ENCODE assay signal across 9 cellular contexts in the genomic region with DNA sequence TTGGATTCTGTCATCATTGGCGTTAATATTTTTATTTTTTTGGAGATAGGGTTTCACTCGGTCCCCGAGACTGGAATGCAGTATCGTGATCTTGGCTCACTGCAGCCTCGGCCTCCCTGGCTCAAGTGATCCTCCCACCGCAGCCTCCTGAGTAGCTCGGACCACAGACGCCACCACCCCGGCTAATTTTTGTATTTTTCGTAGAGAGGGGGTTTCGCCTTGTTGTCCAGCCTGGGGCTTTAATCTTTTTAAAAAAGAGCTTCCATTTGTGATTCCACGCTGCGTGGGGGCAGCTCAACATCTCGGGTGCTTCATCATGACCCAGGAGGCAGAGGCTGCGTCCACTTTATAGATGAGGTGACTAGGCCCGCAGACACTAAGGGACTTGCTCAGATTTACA. TPM values are rescaled to one million over a fixed set of nuclear protein-coding genes. Genes with fewer than 3 reads are reported as not detected.
DNase-seq lines count a peak whose midpoint lies in the region; ATAC-seq, FAIRE-seq and TF ChIP-seq lines count a peak whose summit lies in the region.
"Had no signal": no experiment of that assay in that cellular context is flagged by ENCODE, and none has a peak within 500 bp of the region (broad histone marks: within the 10 kb centered on the region; RNA-seq: fewer than 3 reads in every experiment).

No MANE protein-coding gene starts in this region.

- no peak for DNase-seq in stimulated activated naive CD8-positive, alpha-beta T cell treated with anti-CD3 and anti-CD28 coated beads, Interleukin-15, Interleukin-2, amounts not matched to agents 100 U/mL and 50 U/mL, for 24 hours
- DNase-seq in astrocyte of the spinal cord (ENCODE audit: low read depth, low spot score) (no peak), mesothelial cell of epicardium (ENCODE audit: low spot score in 2 of 2, unreplicated experiment in 2 of 2) (no peak), D721Med (ENCODE audit: insufficient read length, low spot score) (no peak), cortex of kidney (lab: John Stamatoyannopoulos, UW) (no peak), DMS114 treated with DMSO at 0.1 percent for 48 hours (lab: John Stamatoyannopoulos, UW; ENCODE audit: unreplicated experiment) (no peak), NCI-H748 (lab: John Stamatoyannopoulos, UW; ENCODE audit: unreplicated experiment) (no peak)
- DNase-seq: NCI-H2107 had no signal

- no peaks in the 10 kb centered on the region for H3K9me3 Mint-ChIP-seq in stimulated activated naive CD8-positive, alpha-beta T cell treated with anti-CD3 and anti-CD28 coated beads, Interleukin-15, Interleukin-2, amounts not matched to agents 100 ng/mL and 50 ng/mL, for 24 hours
- H3K9me3 Mint-ChIP-seq in mesothelial cell of epicardium = no peaks in the 10 kb centered on the region

- H3K27ac Mint-ChIP-seq in stimulated activated naive CD8-positive, alpha-beta T cell treated with anti-CD3 and anti-CD28 coated beads, Interleukin-15, Interleukin-2, amounts not matched to agents 100 ng/mL and 50 ng/mL, for 24 hours = peak overlapping the region; percentile 99
- peak overlapping the region; percentile 59 for H3K27ac Mint-ChIP-seq in mesothelial cell of epicardium

- H3K27me3 Mint-ChIP-seq in stimulated activated naive CD8-positive, alpha-beta T cell treated with anti-CD3 and anti-CD28 coated beads, Interleukin-15, Interleukin-2, amounts not matched to agents 100 ng/mL and 50 ng/mL, for 24 hours = no peaks in the 10 kb centered on the region
- H3K27me3 Mint-ChIP-seq in mesothelial cell of epicardium (ENCODE audit: low read depth) = no peaks in the 10 kb centered on the region

- FAIRE-seq in D721Med (lab: Jason Lieb, UNC) = no peak

- H3K4me3 ChIP-seq in astrocyte of the spinal cord (ENCODE audit: low read depth, low read length) = peak overlapping the region; percentile 68

- ATAC-seq in stimulated activated naive CD8-positive, alpha-beta T cell treated with anti-CD3 and anti-CD28 coated beads, Interleukin-15, Interleukin-2, amounts not matched to agents 100 U/mL and 50 U/mL, for 24 hours = no peak

- peaks cover 32% of the 10 kb centered on the region for H3K36me3 Mint-ChIP-seq in stimulated activated naive CD8-positive, alpha-beta T cell treated with anti-CD3 and anti-CD28 coated beads, Interleukin-15, Interleukin-2, amounts not matched to agents 100 ng/mL and 50 ng/mL, for 24 hours (ENCODE audit: low read depth)
- peaks cover 6% of the 10 kb centered on the region for H3K36me3 Mint-ChIP-seq in mesothelial cell of epicardium

- in situ Hi-C loops in astrocyte of the spinal cord (cut with HindIII; ENCODE audit: low sequenced_read_pairs) = no loop called here

- H3K4me3 Mint-ChIP-seq in stimulated activated naive CD8-positive, alpha-beta T cell treated with anti-CD3 and anti-CD28 coated beads, Interleukin-15, Interleukin-2, amounts not matched to agents 100 ng/mL and 50 ng/mL, for 24 hours = peak overlapping the region; percentile 96
- H3K4me3 Mint-ChIP-seq in mesothelial cell of epicardium = peak overlapping the region; percentile 75

- peaks cover 71% of the 10 kb centered on the region for H3K4me1 Mint-ChIP-seq in stimulated activated naive CD8-positive, alpha-beta T cell treated with anti-CD3 and anti-CD28 coated beads, Interleukin-15, Interleukin-2, amounts not matched to agents 100 ng/mL and 50 ng/mL, for 24 hours (ENCODE audit: low read depth)
- peaks cover 48% of the 10 kb centered on the region for H3K4me1 Mint-ChIP-seq in mesothelial cell of epicardium

- TF ChIP-seq CTCF in astrocyte of the spinal cord (IDR thresholded peaks at IDR 0.05; ENCODE audit: low read depth, low read length) = no peak
- no peak for TF ChIP-seq CTCF in mesothelial cell of epicardium (IDR thresholded peaks at IDR 0.05; ENCODE audit: unreplicated experiment)
- no peak for TF ChIP-seq CTCF in D721Med (IDR thresholded peaks at IDR 0.05; ENCODE audit: insufficient read depth, missing control alignments)

RNA-seq across cellular contexts. Expression of a gene that starts 1.5 kb away (rescaled TPM):
- 41.2 to 44.9 TPM (median 43.6 TPM) in 3 replicates for total RNA-seq in mesothelial cell of epicardium

RNA-seq across cellular contexts. Expression of a gene that starts 16.4 kb away (rescaled TPM):
- not detected in 3 replicates for total RNA-seq in mesothelial cell of epicardium
